Comparison of ENCODE assay signal across 30 cellular contexts in the genomic region with DNA sequence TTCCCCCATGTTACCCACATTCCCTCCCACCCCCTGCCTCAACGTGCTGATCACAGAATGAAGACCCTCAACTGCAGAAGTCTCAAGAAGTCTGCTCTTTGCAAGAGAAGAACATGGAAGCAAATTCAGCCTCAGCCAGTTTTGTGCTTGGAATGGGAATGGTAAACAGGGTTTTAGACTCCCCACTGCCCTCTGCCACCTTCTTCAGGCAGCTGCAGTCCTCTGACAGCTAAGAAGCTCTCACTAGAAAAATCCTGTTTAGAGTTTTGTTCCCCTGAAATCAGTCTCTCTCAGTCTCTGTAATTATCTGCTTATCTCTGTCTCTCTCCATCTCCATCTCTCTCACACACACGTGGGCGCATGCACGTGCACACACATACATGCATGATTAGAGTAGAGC.
DNase-seq lines count a peak whose midpoint lies in the region; ATAC-seq, FAIRE-seq and TF ChIP-seq lines count a peak whose summit lies in the region.
"Had no signal": no experiment of that assay in that cellular context is flagged by ENCODE, and none has a peak within 500 bp of the region (broad histone marks: within the 10 kb centered on the region; RNA-seq: fewer than 3 reads in every experiment).

No MANE protein-coding gene starts in this region.

- H3K79me1 ChIP-seq in H1 (ENCODE audit: low read depth, low read length), result no peaks in the 10 kb centered on the region

- CTCF ChIA-PET in H1 (lab: Charles Lee; ENCODE audit: partially characterized antibody), result interaction anchor here (0.6 to 5.9 kb wide), 26 partner anchors 9 to 367 kb away, joined by 3 to 39 read pairs (median 4); a partner anchor contains a TSS

- H3K27me3 ChIP-seq in H1 (replicated peaks in 1 of 4; ENCODE audit: control insufficient read depth in 3 of 4, extremely low read depth in 1 of 4, insufficient read depth in 3 of 4, low read length in 3 of 4), result no peaks in the 10 kb centered on the region
- H3K27me3 ChIP-seq: heart left ventricle, left lung, tibial artery had no signal

- H3K56ac ChIP-seq in H1 (replicated peaks; ENCODE audit: insufficient read length, low read depth, low read length), result no peak overlapping the region

- H3K23ac ChIP-seq in H1 (ENCODE audit: insufficient read length), result no peak overlapping the region

- no peak overlapping the region for H2BK120ac ChIP-seq in H1 (replicated peaks; ENCODE audit: low read depth, low read length)

- no peaks in the 10 kb centered on the region for H3K9me3 ChIP-seq in H1 (ENCODE audit: insufficient read depth in 2 of 2, low read depth in 1 of 2, low read length in 1 of 2)
- H3K9me3 ChIP-seq: heart left ventricle, left lung, SJSA1, tibial artery had no signal

- peak; percentile 13 to 52 (median 44) for TF ChIP-seq CTCF in H1 (IDR thresholded peaks at IDR 0.05; ENCODE audit: control extremely low read depth in 1 of 3, insufficient read depth in 1 of 3, low read depth in 1 of 3, low read length in 3 of 3)
- peak; percentile 29 for TF ChIP-seq CTCF in neural crest cell (conservative IDR thresholded peaks at IDR 0.05)

- no peaks in the 10 kb centered on the region for H3K27me3 Mint-ChIP-seq in neural crest cell (ENCODE audit: low read depth)
- no peaks in the 10 kb centered on the region for H3K27me3 Mint-ChIP-seq in activated naive CD8-positive, alpha-beta T cell treated with anti-CD3 and anti-CD28 coated beads, Interleukin-2, amount 50 U/mL, for 24 hours
- H3K27me3 Mint-ChIP-seq: CD8-positive, alpha-beta memory T cell had no signal

- no peak overlapping the region for H3K27ac ChIP-seq in H1 (ENCODE audit: low read depth, low read length)
- H3K27ac ChIP-seq: 22Rv1, left lung, SJSA1, tibial artery had no signal

- H3K14ac ChIP-seq in H1 (ENCODE audit: insufficient read length), result no peak overlapping the region

- DNase-seq in DMS53 (lab: John Stamatoyannopoulos, UW) (peak; percentile 75), DMS53 treated with DMSO at 0.1 percent for 48 hours (lab: John Stamatoyannopoulos, UW; ENCODE audit: unreplicated experiment) (no peak), NCI-H69 (lab: John Stamatoyannopoulos, UW) (peak; percentile 40), H1 (ENCODE audit: low read depth in 1 of 2, low spot score in 2 of 2) (no peak), neural crest cell (ENCODE audit: low read depth, low spot score) (no peak), hepatic stellate cell (ENCODE audit: low spot score) (no peak)
- DNase-seq in activated naive CD8-positive, alpha-beta T cell treated with anti-CD3 and anti-CD28 coated beads, Interleukin-2, amount 50 U/mL, for 24 hours, result no peak
- DNase-seq: activated CD8-positive, alpha-beta memory T cell treated with anti-CD3 and anti-CD28 coated beads, Interleukin-2, amount 50 U/mL, for 48 hours; activated effector memory CD4-positive, alpha-beta T cell treated with Interleukin-2 at 50 U/mL for 16 hours; AML-193; CD8-positive, alpha-beta memory T cell; cortex of kidney; heart left ventricle; immature natural killer cell; Karpas-422; left lung; midbrain; MV-4-11; NCI-H187 treated with DMSO at 0.1 percent for 48 hours; NCI-H446; nephron progenitor cell; stimulated activated CD4-positive, alpha-beta T cell treated with anti-CD3 and anti-CD28 coated beads, Interleukin-2, amount 100 ng/mL, for 48 hours; stimulated activated naive CD4-positive, alpha-beta T cell; tibial artery had no signal

- H2BK12ac ChIP-seq in H1 (ENCODE audit: low read depth, low read length), result no peak overlapping the region

- no peak overlapping the region for H4K91ac ChIP-seq in H1 (replicated peaks; ENCODE audit: insufficient read length, low read length)

- H4K8ac ChIP-seq in H1 (ENCODE audit: extremely low read depth, insufficient read depth, low read length), result no peak overlapping the region

- no peak for TF ChIP-seq EP300 in H1 (IDR thresholded peaks at IDR 0.05; ENCODE audit: borderline replicate concordance in 1 of 2, low read depth in 2 of 2, low read length in 2 of 2)

- no peak overlapping the region for H3K18ac ChIP-seq in H1 (ENCODE audit: extremely low read depth, low read length)

- no peak for TF ChIP-seq POLR2A in H1 (IDR thresholded peaks at IDR 0.05; ENCODE audit: control extremely low read depth in 1 of 2, low read depth in 2 of 2, low read length in 2 of 2)

- peak in 1 of 2 experiments; percentile 50; a peak in 3 of 4 replicates for TF ChIP-seq RAD21 in H1 (IDR thresholded peaks at IDR 0.05 in 1 of 2, conservative IDR thresholded peaks at IDR 0.05 in 1 of 2; ENCODE audit: low read depth in 2 of 2, low read length in 2 of 2)

- H3K4me1 ChIP-seq in H1 (replicated peaks in 1 of 4; ENCODE audit: control insufficient read depth in 3 of 4, insufficient read depth in 4 of 4, low read length in 3 of 4), result 0 out of 7 replicates have a peak, but pooled peaks cover 0 to 2% (median 0%) of the 10 kb centered on the region in 4 experiments
- H3K4me1 ChIP-seq: left lung, SJSA1, tibial artery had no signal

- POLR2A ChIA-PET in H1 (lab: Charles Lee; ENCODE audit: partially characterized antibody), result no interaction called here

- no peak overlapping the region for H3K4ac ChIP-seq in H1 (replicated peaks; ENCODE audit: insufficient read length, low read depth, low read length)

- H2BK5ac ChIP-seq in H1 (ENCODE audit: low read depth, low read length), result no peak overlapping the region

- no peak overlapping the region for H3K4me3 ChIP-seq in H1 (ENCODE audit: extremely low read depth in 1 of 4, insufficient read depth in 2 of 4, low read depth in 3 of 4, low read length in 4 of 4)
- H3K4me3 ChIP-seq: heart left ventricle, left lung, SJSA1, tibial artery had no signal

- peak overlapping the region; percentile 8 for H3K27ac Mint-ChIP-seq in neural crest cell (ENCODE audit: unreplicated experiment)
- H3K27ac Mint-ChIP-seq in activated naive CD8-positive, alpha-beta T cell treated with anti-CD3 and anti-CD28 coated beads, Interleukin-2, amount 50 U/mL, for 24 hours, result no peak overlapping the region
- H3K27ac Mint-ChIP-seq: nephron progenitor cell; T-helper 2 cell treated with Interferon-gamma antibody and Interleukin-4, amounts not matched to agents 5 μg/mL and 100 μg/mL, for 36 hours had no signal

- H2AK5ac ChIP-seq in H1 (ENCODE audit: low read depth, low read length), result no peak overlapping the region

- 75% methylated on average over 4 of the region's 4 CpGs; no CpG with 5 or more reads in 1 of the 2 experiments for WGBS in H1 (ENCODE audit: extremely low coverage in 1 of 2, insufficient coverage in 1 of 2, insufficient read length in 1 of 2, insufficient replicate concordance in 2 of 2, low coverage in 1 of 2, low lambda C conversion rate in 2 of 2, missing lambda C conversion rate in 1 of 2), 2 experiments

- H2BK20ac ChIP-seq in H1 (ENCODE audit: low read length), result no peak overlapping the region

- no peaks in the 10 kb centered on the region for H3K36me3 Mint-ChIP-seq in neural crest cell (ENCODE audit: low read depth)
- H3K36me3 Mint-ChIP-seq in activated naive CD8-positive, alpha-beta T cell treated with anti-CD3 and anti-CD28 coated beads, Interleukin-2, amount 50 U/mL, for 24 hours (ENCODE audit: low read depth), result peaks cover 24% of the 10 kb centered on the region

- no peak overlapping the region for H4K5ac ChIP-seq in H1 (ENCODE audit: insufficient read length, low read depth, low read length)

- H3K9ac ChIP-seq in H1 (replicated peaks in 1 of 4; ENCODE audit: extremely low read depth in 1 of 4, low read depth in 3 of 4, low read length in 3 of 4), result no peak overlapping the region

- no peak overlapping the region for H2AFZ ChIP-seq in H1 (ENCODE audit: low read length)

- H3K79me2 ChIP-seq in H1 (ENCODE audit: control insufficient read depth in 1 of 2, insufficient read depth in 2 of 2, low read length in 2 of 2), result no peaks in the 10 kb centered on the region

- FAIRE-seq in H1 (lab: Jason Lieb, UNC), result peak; percentile 60
- FAIRE-seq: endometrium, RCC 7860 had no signal

- H3K9me3 Mint-ChIP-seq in neural crest cell, result no peaks in the 10 kb centered on the region
- no peaks in the 10 kb centered on the region for H3K9me3 Mint-ChIP-seq in activated naive CD8-positive, alpha-beta T cell treated with anti-CD3 and anti-CD28 coated beads, Interleukin-2, amount 50 U/mL, for 24 hours
- H3K9me3 Mint-ChIP-seq: CD8-positive, alpha-beta memory T cell; immature natural killer cell; nephron progenitor cell; T-helper 2 cell treated with Interferon-gamma antibody and Interleukin-4, amounts not matched to agents 5 μg/mL and 100 μg/mL, for 36 hours had no signal

- H3K23me2 ChIP-seq in H1 (ENCODE audit: low read depth, low read length), result no peaks in the 10 kb centered on the region; the same call in 1 of the 2 replicates

- no peaks in the 10 kb centered on the region for H4K20me1 ChIP-seq in H1 (replicated peaks in 1 of 2; ENCODE audit: control insufficient read depth in 1 of 2, insufficient read depth in 2 of 2, low read length in 2 of 2)

- peaks cover 2% of the 10 kb centered on the region for H3K4me1 Mint-ChIP-seq in neural crest cell
- H3K4me1 Mint-ChIP-seq in activated naive CD8-positive, alpha-beta T cell treated with anti-CD3 and anti-CD28 coated beads, Interleukin-2, amount 50 U/mL, for 24 hours, result peaks cover 3% of the 10 kb centered on the region

- no peak overlapping the region for H3K4me3 Mint-ChIP-seq in neural crest cell
- no peak overlapping the region for H3K4me3 Mint-ChIP-seq in activated naive CD8-positive, alpha-beta T cell treated with anti-CD3 and anti-CD28 coated beads, Interleukin-2, amount 50 U/mL, for 24 hours
- H3K4me3 Mint-ChIP-seq: CD8-positive, alpha-beta memory T cell; immature natural killer cell; nephron progenitor cell; T-helper 2 cell treated with Interferon-gamma antibody and Interleukin-4, amounts not matched to agents 5 μg/mL and 100 μg/mL, for 36 hours had no signal

- H3K4me2 ChIP-seq in H1 (ENCODE audit: insufficient read depth in 1 of 2, low read depth in 2 of 2, low read length in 2 of 2), result no peak overlapping the region

- no peak for ATAC-seq in activated naive CD8-positive, alpha-beta T cell treated with anti-CD3 and anti-CD28 coated beads, Interleukin-2, amount 50 U/mL, for 24 hours
- no peak for ATAC-seq in HG03139 (IDR thresholded peaks at IDR 0.05; ENCODE audit: unreplicated experiment)
- ATAC-seq: heart left ventricle, left lung had no signal

- no peak overlapping the region for H2BK15ac ChIP-seq in H1 (ENCODE audit: low read length)

- no peaks in the 10 kb centered on the region for H3K36me3 ChIP-seq in H1 (ENCODE audit: control insufficient read depth in 2 of 4, insufficient read depth in 4 of 4, low read length in 3 of 4)
- H3K36me3 ChIP-seq: SJSA1 had no signal

TF ChIP-seq in H1, 55 proteins besides CTCF, POLR2A, EP300 and RAD21 (continues in another document):
- TF ChIP-seq CEBPB (IDR thresholded peaks at IDR 0.05; ENCODE audit: low read depth, low read length), result no peak
- TF ChIP-seq CREB1 (IDR thresholded peaks at IDR 0.05), result no peak

Comparison
In these comparisons a context has a peak if more than half of its experiments do, and no peak if none do; other contexts are left out.
1. DNase-seq: peak in DMS53 (single experiment) and NCI-H69 (single experiment); none in DMS53 treated with DMSO at 0.1 percent for 48 hours (single experiment), H1 (0 of 2), neural crest cell (single experiment), activated naive CD8-positive, alpha-beta T cell treated with anti-CD3 and anti-CD28 coated beads, Interleukin-2, amount 50 U/mL, for 24 hours (single experiment) and hepatic stellate cell (single experiment).